Comparison of ENCODE assay signal across 8 cellular contexts in genomic region chr1:155254714-155255242, GRCh38. TPM values are rescaled to one million over a fixed set of nuclear protein-coding genes. Genes with fewer than 3 reads are reported as not detected.
A peak's percentile ranks its signal among the peaks of the same experiment; 100 is the strongest.
DNase-seq lines count a peak whose midpoint lies in the region; ATAC-seq and TF ChIP-seq lines count a peak whose summit lies in the region.

No MANE protein-coding gene starts in this region.

- peak overlapping the region; percentile 96 for H3K27ac ChIP-seq in lower lobe of right lung

- H3K4me3 Mint-ChIP-seq in CD14-positive monocyte (peak overlapping the region; percentile 87 to 93), IgD-negative memory B cell (peak overlapping the region; percentile 81 to 94 (median 86)), type B pancreatic cell (peak overlapping the region; percentile 91)

- H3K4me1 Mint-ChIP-seq in CD14-positive monocyte (peaks cover 34% of the 10 kb centered on the region), IgD-negative memory B cell (peaks cover 9 to 26% (median 17%) of the 10 kb centered on the region in 3 donors), type B pancreatic cell (ENCODE audit: unreplicated experiment) (peaks cover 33% of the 10 kb centered on the region)

- H3K9me3 Mint-ChIP-seq in CD14-positive monocyte (no peaks in the 10 kb centered on the region), IgD-negative memory B cell (no peaks in the 10 kb centered on the region), type B pancreatic cell (no peaks in the 10 kb centered on the region)

- DNase-seq in CD14-positive monocyte (ENCODE audit: low spot score) = no peak
- DNase-seq in cardiac fibroblast (ENCODE audit: low read depth in 2 of 2) = peak in 1 of 2 donors; percentile 19
- no peak for DNase-seq in lower lobe of right lung
- DNase-seq in type B pancreatic cell (ENCODE audit: extremely low spot score, unreplicated experiment) = no peak
- no peak for DNase-seq in SIG-M5 (lab: John Stamatoyannopoulos, UW)
- DNase-seq in midbrain (lab: John Stamatoyannopoulos, UW) = no peak

- H3K4me1 ChIP-seq in lower lobe of right lung = peaks cover 34% of the 10 kb centered on the region

- H3K27me3 ChIP-seq in lower lobe of right lung (ENCODE audit: low read depth) = no peaks in the 10 kb centered on the region

- no peaks in the 10 kb centered on the region for H3K9me3 ChIP-seq in lower lobe of right lung

- peaks cover 26 to 33% of the 10 kb centered on the region in 2 donors for H3K36me3 Mint-ChIP-seq in CD14-positive monocyte
- H3K36me3 Mint-ChIP-seq in IgD-negative memory B cell = peaks cover 3% of the 10 kb centered on the region
- peaks cover 12% of the 10 kb centered on the region for H3K36me3 Mint-ChIP-seq in type B pancreatic cell

- H3K36me3 ChIP-seq in lower lobe of right lung = peaks cover 31% of the 10 kb centered on the region

- TF ChIP-seq CTCF in CD14-positive monocyte (IDR thresholded peaks at IDR 0.05) = no peak
- TF ChIP-seq CTCF in cardiac fibroblast (IDR thresholded peaks at IDR 0.05; ENCODE audit: low read depth, low read length) = peak; percentile 0
- no peak for TF ChIP-seq CTCF in lower lobe of right lung (IDR thresholded peaks at IDR 0.05)
- no peak for TF ChIP-seq CTCF in type B pancreatic cell (conservative IDR thresholded peaks at IDR 0.05)

- H3K27me3 Mint-ChIP-seq in CD14-positive monocyte (ENCODE audit: low read depth in 3 of 3) (peaks cover 0 to 5% (median 1%) of the 10 kb centered on the region in 3 donors), IgD-negative memory B cell (no peaks in the 10 kb centered on the region), type B pancreatic cell (no peaks in the 10 kb centered on the region)

- intact Hi-C loops in CD14-positive monocyte (cut with micrococcal nuclease) = loop anchor here (5.0 kb wide), 2 partner anchors 68 to 338 kb away; partner anchors contain the start of gene RUSC1 (in 1 of the 2)
- intact Hi-C loops in lower lobe of right lung (cut with DNase I) = no loop called here

- H3K4me3 ChIP-seq in cardiac fibroblast (replicated peaks in 1 of 2; ENCODE audit: low read depth in 2 of 2, low read length in 2 of 2) (peak overlapping the region; percentile 76 to 81), lower lobe of right lung (peak overlapping the region; percentile 82)

- H3K27ac Mint-ChIP-seq in CD14-positive monocyte (peak overlapping the region in 2 of 7 donors; percentile 36 to 42), IgD-negative memory B cell (peak overlapping the region in 1 of 3 donors; percentile 69), type B pancreatic cell (no peak overlapping the region)

- ATAC-seq in lower lobe of right lung (peak; percentile 7 to 15), GM19397 (IDR thresholded peaks at IDR 0.05; ENCODE audit: unreplicated experiment) (no peak)

RNA-seq across cellular contexts. Expression of gene ENTREP3, which starts 0.5 kb away (rescaled TPM):
- 1 to 10 TPM in 1 of 2 donors, under 1 TPM in 1; 0.87 to 1.9 TPM for polyA plus RNA-seq in CD14-positive monocyte
- 1.7 TPM for polyA plus RNA-seq in IgD-negative memory B cell
- 22.9 TPM for total RNA-seq in lower lobe of right lung
- total RNA-seq in type B pancreatic cell (ENCODE audit: low replicate concordance) = 37.4 and 55.7 TPM in 2 replicates

RNA-seq across cellular contexts. Expression of gene SCAMP3, which starts 7.4 kb away (rescaled TPM):
- polyA plus RNA-seq in CD14-positive monocyte (10 to 100 TPM; 64.9 to 69.8 TPM), IgD-negative memory B cell (144 TPM)
- total RNA-seq in lower lobe of right lung (70.2 TPM), type B pancreatic cell (ENCODE audit: low replicate concordance) (52.0 and 58.7 TPM in 2 replicates)

RNA-seq across cellular contexts. Expression of gene CLK2, which starts 18.5 kb away (rescaled TPM):
- 1 to 10 TPM; 7.3 to 9.6 TPM for polyA plus RNA-seq in CD14-positive monocyte
- polyA plus RNA-seq in IgD-negative memory B cell = 19.7 TPM
- total RNA-seq in lower lobe of right lung = 51.1 TPM
- total RNA-seq in type B pancreatic cell (ENCODE audit: low replicate concordance) = 61.5 and 96.8 TPM in 2 replicates

RNA-seq across cellular contexts. Expression of gene HCN3, which starts 22.5 kb away (rescaled TPM):
- polyA plus RNA-seq in CD14-positive monocyte = under 1 TPM in 1 of 2 donors, not detected in 1; 0.15 TPM
- polyA plus RNA-seq in IgD-negative memory B cell = 2.3 TPM
- total RNA-seq in lower lobe of right lung = 4.2 TPM
- total RNA-seq in type B pancreatic cell (ENCODE audit: low replicate concordance) = 9.5 and 10.6 TPM in 2 replicates

RNA-seq across cellular contexts. Expression of gene MTX1, which starts 46.3 kb away (rescaled TPM):
- 100 to 1,000 TPM in 1 of 2 donors, 10 to 100 TPM in 1; 86.0 to 101 TPM for polyA plus RNA-seq in CD14-positive monocyte
- 41.7 TPM for polyA plus RNA-seq in IgD-negative memory B cell
- total RNA-seq in lower lobe of right lung = 27.9 TPM
- 34.0 and 44.2 TPM in 2 replicates for total RNA-seq in type B pancreatic cell (ENCODE audit: low replicate concordance)
